Comparison of ENCODE assay signal across 26 cellular contexts in the genomic region with DNA sequence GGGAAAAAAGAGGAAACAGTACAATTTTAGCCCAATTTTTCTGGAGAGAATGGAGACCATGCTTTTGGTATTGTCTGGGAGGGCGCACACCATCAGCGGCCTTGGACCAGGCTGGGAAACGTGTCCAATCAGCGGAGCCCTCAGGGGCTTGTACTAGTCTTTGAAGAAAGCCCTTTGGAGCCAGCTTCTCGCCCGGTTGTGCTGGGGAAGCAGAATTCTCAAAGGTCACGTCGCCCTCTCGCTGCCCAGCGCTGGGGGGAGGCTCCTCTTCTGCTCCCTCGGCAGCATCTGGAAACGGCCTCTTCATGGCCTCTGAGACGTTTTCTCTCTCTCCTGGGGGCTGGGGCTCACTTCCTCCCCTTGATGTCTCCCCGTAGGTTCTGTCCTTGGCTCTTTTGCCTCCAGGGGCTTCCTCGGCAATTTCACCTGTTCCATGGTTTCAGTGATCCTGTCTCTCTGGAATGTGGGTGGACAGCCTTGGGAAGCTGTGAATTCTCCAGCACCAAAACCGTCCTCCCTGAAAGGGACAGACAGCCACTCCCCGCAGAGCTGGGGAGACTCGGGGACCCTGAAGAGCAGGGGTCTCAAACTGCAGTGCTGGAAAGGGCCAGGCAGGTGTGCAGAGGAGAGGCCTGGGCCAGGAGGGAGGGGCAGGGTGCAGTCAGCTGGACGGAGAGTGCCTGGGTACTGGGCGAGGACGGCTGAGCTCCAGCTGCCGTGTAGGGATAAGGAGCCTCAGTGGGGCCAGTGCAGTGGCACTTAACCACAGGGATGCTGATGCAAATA.
DNase-seq lines count a peak whose midpoint lies in the region; ATAC-seq, FAIRE-seq and TF ChIP-seq lines count a peak whose summit lies in the region.
"Had no signal": no experiment of that assay in that cellular context is flagged by ENCODE, and none has a peak within 500 bp of the region (broad histone marks: within the 10 kb centered on the region; RNA-seq: fewer than 3 reads in every experiment).

No MANE protein-coding gene starts in this region.

- H3K79me2 ChIP-seq in mesendoderm (ENCODE audit: control insufficient read depth, insufficient read depth, low read length) (no peaks in the 10 kb centered on the region), Karpas-422 (ENCODE audit: low read length) (no peaks in the 10 kb centered on the region)

- ATAC-seq in GM21825 (IDR thresholded peaks at IDR 0.05; ENCODE audit: unreplicated experiment), result no peak
- ATAC-seq: esophagus mucosa, left ventricle myocardium superior, mucosa of descending colon, Panc1 had no signal

- H4K8ac ChIP-seq in mesendoderm (ENCODE audit: low read depth, low read length), result no peak overlapping the region

- H3K4me3 ChIP-seq in bronchial epithelial cell (ENCODE audit: low read depth, low read length) (no peak overlapping the region), mesendoderm (ENCODE audit: low read length) (no peak overlapping the region), transverse colon (no peak overlapping the region), Karpas-422 (ENCODE audit: low read length) (no peak overlapping the region)
- H3K4me3 ChIP-seq: colonic mucosa, mucosa of descending colon had no signal

- H3K23ac ChIP-seq in mesendoderm (ENCODE audit: low read length), result no peak overlapping the region

- in situ Hi-C loops in T47D (cut with HindIII; ENCODE audit: low pct_unique_long_range_greater_than_20kb, low sequenced_read_pairs) (no loop called here), transverse colon (cut with MboI; ENCODE audit: low pct_ligation_motif_present in 1 of 4, low pct_unique_long_range_greater_than_20kb in 1 of 4, low sequenced_read_pairs in 3 of 4) (no loop called here)

- intact Hi-C loops in MCF 10A (cut with micrococcal nuclease) (no loop called here), transverse colon (cut with DNase I; ENCODE audit: low total_unique reads) (no loop called here)

- H2BK15ac ChIP-seq in mesendoderm (replicated peaks; ENCODE audit: low read depth), result no peak overlapping the region

- H3K9me3 Mint-ChIP-seq in MCF 10A (ENCODE audit: unreplicated experiment), result no peaks in the 10 kb centered on the region
- no peaks in the 10 kb centered on the region for H3K9me3 Mint-ChIP-seq in type B pancreatic cell
- H3K9me3 Mint-ChIP-seq: nephron; T-helper 1 cell treated with Interleukin-12 subunit alpha and Interleukin-12 subunit beta and Interleukin-4 antibody, amounts not matched to agents 30 μg/mL and 1 μg/mL, for 36 hours had no signal

- POLR2A ChIA-PET in MCF 10A (lab: Yijun Ruan, JAX), result no interaction called here

- H3K36me3 ChIP-seq in bronchial epithelial cell (ENCODE audit: control insufficient read depth, insufficient read depth, low read length) (no peaks in the 10 kb centered on the region), mesendoderm (ENCODE audit: control insufficient read depth, insufficient read depth, low read length) (no peaks in the 10 kb centered on the region), transverse colon (no peaks in the 10 kb centered on the region), Karpas-422 (ENCODE audit: insufficient read depth, low read length) (no peaks in the 10 kb centered on the region)
- H3K36me3 ChIP-seq: brain microvascular endothelial cell, colonic mucosa had no signal

- H3K27me3 ChIP-seq in bronchial epithelial cell (ENCODE audit: control insufficient read depth, insufficient read depth, low read length) (peaks cover 11% of the 10 kb centered on the region), mesendoderm (ENCODE audit: insufficient read depth, low read length, poor library complexity) (no peaks in the 10 kb centered on the region), transverse colon (peaks cover 31% of the 10 kb centered on the region), Karpas-422 (ENCODE audit: low read length) (no peaks in the 10 kb centered on the region)
- H3K27me3 ChIP-seq: colonic mucosa had no signal

- whole genome bisulfite sequencing in mesendoderm (ENCODE audit: extremely low coverage, insufficient coverage, low lambda C conversion rate), result no CpG with 5 or more reads among the region's 22 CpGs
- 60 to 65% methylated on average over 2 to 22 of the region's 22 CpGs for whole genome bisulfite sequencing in transverse colon (ENCODE audit: low coverage in 1 of 2), 2 donors

- H3K4me3 Mint-ChIP-seq in MCF 10A (ENCODE audit: unreplicated experiment) (no peak overlapping the region), type B pancreatic cell (peak overlapping the region; percentile 36)
- H3K4me3 Mint-ChIP-seq: nephron; T-helper 1 cell treated with Interleukin-12 subunit alpha and Interleukin-12 subunit beta and Interleukin-4 antibody, amounts not matched to agents 30 μg/mL and 1 μg/mL, for 36 hours had no signal

- H3K9me2 ChIP-seq in Karpas-422 (replicated peaks; ENCODE audit: insufficient read depth, low read length), result no peaks in the 10 kb centered on the region

- H3K56ac ChIP-seq in mesendoderm (ENCODE audit: low read length), result no peak overlapping the region

- H2AK5ac ChIP-seq in mesendoderm (ENCODE audit: low read length), result no peak overlapping the region

- peak; percentile 68 to 93 for DNase-seq in T47D (ENCODE audit: low read depth in 1 of 2, low spot score in 1 of 2)
- DNase-seq in MCF 10A (ENCODE audit: unreplicated experiment), result no peak
- peak; percentile 11 for DNase-seq in bronchial epithelial cell (ENCODE audit: low read depth)
- peak; percentile 87 for DNase-seq in mesendoderm
- no peak for DNase-seq in type B pancreatic cell (ENCODE audit: extremely low spot score, unreplicated experiment)
- DNase-seq in transverse colon, result no peak
- no peak for DNase-seq in Karpas-422
- DNase-seq: activated CD4-positive, alpha-beta T cell treated with anti-CD3 and anti-CD28 coated beads for 4 hours; activated naive CD4-positive, alpha-beta T cell treated with Interleukin-2 at 50 U/mL for 16 hours; activated T-cell treated with anti-CD3 and anti-CD28 coated beads, Interleukin-2, amount 50 U/mL, for 48 hours; brain microvascular endothelial cell; colonic mucosa; DMS53; effector memory CD4-positive, alpha-beta T cell; foreskin melanocyte; left ventricle myocardium superior; mucosa of descending colon; NCI-H2081 had no signal

- H3K27me3 Mint-ChIP-seq in MCF 10A (ENCODE audit: insufficient read depth, unreplicated experiment) (peaks cover 48% of the 10 kb centered on the region), type B pancreatic cell (peaks cover 7% of the 10 kb centered on the region)

- no peaks in the 10 kb centered on the region for H3K9me3 ChIP-seq in transverse colon
- no peaks in the 10 kb centered on the region for H3K9me3 ChIP-seq in Karpas-422 (ENCODE audit: low read length)
- H3K9me3 ChIP-seq: colonic mucosa, mucosa of descending colon had no signal

- CTCF ChIA-PET in MCF 10A (lab: Yijun Ruan, JAX), result interaction anchor here (1.2 to 5.2 kb wide), 2 partner anchors 10 to 139 kb away, joined by 3 to 49 read pairs; no protein-coding TSS in a partner anchor

- H3K9ac ChIP-seq in mesendoderm (ENCODE audit: low read length), result no peak overlapping the region
- no peak overlapping the region for H3K9ac ChIP-seq in Karpas-422 (ENCODE audit: low read length)

- H2BK120ac ChIP-seq in mesendoderm (ENCODE audit: low read depth, low read length), result no peak overlapping the region

- no TSS peak for BruUV-seq in MCF 10A (replicated peaks; lab: Mats Ljungman, UMichigan)

- H3K27ac Mint-ChIP-seq in MCF 10A (ENCODE audit: low read depth, unreplicated experiment) (no peak overlapping the region), type B pancreatic cell (peak overlapping the region; percentile 82)
- H3K27ac Mint-ChIP-seq: nephron; T-helper 1 cell treated with Interleukin-12 subunit alpha and Interleukin-12 subunit beta and Interleukin-4 antibody, amounts not matched to agents 30 μg/mL and 1 μg/mL, for 36 hours had no signal

- H3K4me1 Mint-ChIP-seq in MCF 10A (ENCODE audit: insufficient read depth, unreplicated experiment) (peaks cover 7% of the 10 kb centered on the region), type B pancreatic cell (ENCODE audit: unreplicated experiment) (peaks cover 14% of the 10 kb centered on the region)
- H3K4me1 Mint-ChIP-seq: nephron had no signal

- no peak overlapping the region for H3K18ac ChIP-seq in mesendoderm (ENCODE audit: low read length)

- TF ChIP-seq EP300 in transverse colon (IDR thresholded peaks at IDR 0.05; ENCODE audit: low read depth), result no peak

- H4K5ac ChIP-seq in mesendoderm (ENCODE audit: low read length), result no peak overlapping the region

- H3K4me1 ChIP-seq in mesendoderm (ENCODE audit: control insufficient read depth, low read depth, low read length) (no peaks in the 10 kb centered on the region), transverse colon (no peaks in the 10 kb centered on the region), Karpas-422 (ENCODE audit: low read length) (peaks cover 13% of the 10 kb centered on the region)
- H3K4me1 ChIP-seq: colonic mucosa had no signal

- no peak overlapping the region for H2AFZ ChIP-seq in Karpas-422 (ENCODE audit: low read length)

- no peak for FAIRE-seq in bronchial epithelial cell (lab: Jason Lieb, UNC)
- FAIRE-seq: A204.1, H54, urothelium cell line had no signal

- TF ChIP-seq POLR2A in transverse colon (IDR thresholded peaks at IDR 0.05), result no peak

- H2BK5ac ChIP-seq in mesendoderm (ENCODE audit: low read length), result no peak overlapping the region

- H4K20me1 ChIP-seq in Karpas-422 (ENCODE audit: insufficient read depth, low read depth, low read length), result no peaks in the 10 kb centered on the region

- H3K4me2 ChIP-seq in mesendoderm (ENCODE audit: low read length), result no peak overlapping the region
- no peak overlapping the region for H3K4me2 ChIP-seq in Karpas-422 (ENCODE audit: low read depth, low read length, poor library complexity, severe bottlenecking)

- TF ChIP-seq CTCF in MCF 10A (IDR thresholded peaks at IDR 0.05; ENCODE audit: unreplicated experiment) (no peak), bronchial epithelial cell (IDR thresholded peaks at IDR 0.05; ENCODE audit: insufficient read depth, low read length, severe bottlenecking) (no peak), type B pancreatic cell (conservative IDR thresholded peaks at IDR 0.05) (no peak), transverse colon (IDR thresholded peaks at IDR 0.05) (no peak)

- H3K27ac ChIP-seq in mesendoderm (ENCODE audit: low read depth, low read length) (no peak overlapping the region), transverse colon (no peak overlapping the region), Karpas-422 (ENCODE audit: low read length) (no peak overlapping the region)
- H3K27ac ChIP-seq: brain microvascular endothelial cell, colonic mucosa had no signal

- H3K79me1 ChIP-seq in mesendoderm (ENCODE audit: low read length), result no peaks in the 10 kb centered on the region

- no peak overlapping the region for H3K4ac ChIP-seq in mesendoderm (ENCODE audit: low read depth, low read length)

- H3K36me3 Mint-ChIP-seq in MCF 10A (ENCODE audit: insufficient read depth, unreplicated experiment), result no peaks in the 10 kb centered on the region
- no peaks in the 10 kb centered on the region for H3K36me3 Mint-ChIP-seq in type B pancreatic cell

Comparison
In these comparisons a context has a peak if more than half of its experiments do, and no peak if none do; other contexts are left out.
1. DNase-seq: peak in T47D (2 of 2), bronchial epithelial cell (single experiment) and mesendoderm (single experiment); none in MCF 10A (single experiment), type B pancreatic cell (single experiment), transverse colon (single experiment) and Karpas-422 (single experiment).